31 cellular contexts compared by ENCODE assay signal in the genomic region with DNA sequence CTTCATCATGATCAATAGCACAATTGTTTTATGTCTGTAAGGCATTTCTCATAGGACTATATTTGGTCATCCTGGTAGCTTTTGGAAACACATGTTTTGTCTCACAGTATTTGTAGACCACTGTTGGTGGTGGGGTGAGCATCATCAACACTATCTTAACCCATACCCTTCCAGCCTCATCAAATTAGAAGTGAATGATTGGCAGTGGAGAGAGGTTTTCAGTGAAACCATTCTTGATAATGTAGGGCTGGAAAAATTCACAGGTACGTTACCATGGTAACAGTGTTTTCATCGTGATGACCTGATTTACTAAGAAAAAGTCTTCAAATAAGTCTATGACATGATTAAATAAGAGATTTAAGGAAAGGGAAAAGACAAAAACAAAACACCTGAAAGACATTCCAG. TPM values are rescaled to one million over a fixed set of nuclear protein-coding genes. Genes with fewer than 3 reads are reported as not detected.
DNase-seq lines count a peak whose midpoint lies in the region; ATAC-seq and TF ChIP-seq lines count a peak whose summit lies in the region.
"Had no signal": no experiment of that assay in that cellular context is flagged by ENCODE, and none has a peak within 500 bp of the region (broad histone marks: within the 10 kb centered on the region; RNA-seq: fewer than 3 reads in every experiment).

No MANE protein-coding gene starts in this region.

- no peak for DNase-seq in activated CD4-positive, alpha-beta T cell treated with anti-CD3 and anti-CD28 coated beads, Interleukin-2, amount 10 ng/mL, durations not matched to agents 24 days and 14 days
- no peak for DNase-seq in activated CD4-positive, alpha-beta T cell treated with anti-CD3 and anti-CD28 coated beads, Interleukin-2, amount 50 U/mL, for 1 hour
- DNase-seq in SK-MEL-5 (ENCODE audit: low read depth, low spot score) (peak; percentile 49), mesothelial cell of epicardium (ENCODE audit: low spot score in 2 of 2, unreplicated experiment in 2 of 2) (no peak), HUDEP-2 (lab: John Stamatoyannopoulos, UW; ENCODE audit: unreplicated experiment in 76 of 76) (no peak), hypothalamus (lab: John Stamatoyannopoulos, UW) (no peak)
- DNase-seq: activated CD4-positive, CD25-positive, alpha-beta regulatory T cell; activated CD8-positive, alpha-beta memory T cell treated with anti-CD3 and anti-CD28 coated beads for 24 hours; activated naive CD4-positive, alpha-beta T cell treated with anti-CD3 and anti-CD28 coated beads, Interleukin-2, amount 50 U/mL, for 16 hours; anterior cingulate cortex; CD8-positive, alpha-beta T cell; EL; immature natural killer cell; left colon; mammary epithelial cell; NCI-H1417 treated with DMSO at 0.1 percent for 48 hours; NCI-H2029 treated with DMSO at 0.1 percent for 48 hours; NCI-H345; NCI-H69; pancreas; PC-3; SK-N-SH had no signal

- H3K36me3 ChIP-seq in BLaER1 treated with 17β-estradiol and CSF1 and Interleukin-3, amounts not matched to agents 10 nM and 100 nM = no peaks in the 10 kb centered on the region
- H3K36me3 ChIP-seq: breast epithelium, pancreas, tibial nerve had no signal

- H3K36me3 Mint-ChIP-seq in activated CD4-positive, alpha-beta T cell treated with anti-CD3 and anti-CD28 coated beads, Interleukin-2, amount 10 ng/mL, durations not matched to agents 24 days and 14 days (ENCODE audit: low read depth) = peaks cover 3% of the 10 kb centered on the region
- H3K36me3 Mint-ChIP-seq in mesothelial cell of epicardium = no peaks in the 10 kb centered on the region
- H3K36me3 Mint-ChIP-seq: CD8-positive, alpha-beta T cell; immature natural killer cell had no signal

- H3K27ac ChIP-seq in BLaER1 treated with 17β-estradiol and CSF1 and Interleukin-3, amounts not matched to agents 10 nM and 100 nM = peak overlapping the region in 2 of 11 experiments; percentile 56 to 62; a peak in 2 of 22 replicates
- H3K27ac ChIP-seq: A549, breast epithelium, pancreas, tibial nerve had no signal

- H3K27ac Mint-ChIP-seq in activated CD4-positive, alpha-beta T cell treated with anti-CD3 and anti-CD28 coated beads, Interleukin-2, amount 10 ng/mL, durations not matched to agents 24 days and 14 days = peak overlapping the region; percentile 27
- peak overlapping the region; percentile 61 for H3K27ac Mint-ChIP-seq in mesothelial cell of epicardium
- H3K27ac Mint-ChIP-seq: CD8-positive, alpha-beta T cell; immature natural killer cell had no signal

- ATAC-seq in GM19467 (IDR thresholded peaks at IDR 0.05; ENCODE audit: unreplicated experiment) = no peak
- ATAC-seq: A549; CD8-positive, alpha-beta T cell; left colon; pancreas; PC-3 had no signal

- peak overlapping the region in 8 of 11 experiments; percentile 27 to 81 (median 56); a peak in 11 of 22 replicates for H3K4me2 ChIP-seq in BLaER1 treated with 17β-estradiol and CSF1 and Interleukin-3, amounts not matched to agents 10 nM and 100 nM
- H3K4me2 ChIP-seq: A549, SK-N-SH had no signal

- no peaks in the 10 kb centered on the region for H3K27me3 Mint-ChIP-seq in activated CD4-positive, alpha-beta T cell treated with anti-CD3 and anti-CD28 coated beads, Interleukin-2, amount 10 ng/mL, durations not matched to agents 24 days and 14 days
- H3K27me3 Mint-ChIP-seq in mesothelial cell of epicardium (ENCODE audit: low read depth) = no peaks in the 10 kb centered on the region

- H3K9me3 Mint-ChIP-seq in activated CD4-positive, alpha-beta T cell treated with anti-CD3 and anti-CD28 coated beads, Interleukin-2, amount 10 ng/mL, durations not matched to agents 24 days and 14 days = peaks cover 7% of the 10 kb centered on the region
- peaks cover 5% of the 10 kb centered on the region for H3K9me3 Mint-ChIP-seq in mesothelial cell of epicardium
- H3K9me3 Mint-ChIP-seq: CD8-positive, alpha-beta T cell; immature natural killer cell had no signal

- H3K9me3 ChIP-seq in BLaER1 treated with 17β-estradiol and CSF1 and Interleukin-3, amounts not matched to agents 10 nM and 100 nM (replicated peaks in 1 of 11) = no peaks in the 10 kb centered on the region
- H3K9me3 ChIP-seq: A549, breast epithelium, pancreas, SK-N-SH, tibial nerve had no signal

- peaks cover 5 to 72% (median 46%) of the 10 kb centered on the region in 10 experiments for H3K4me1 ChIP-seq in BLaER1 treated with 17β-estradiol and CSF1 and Interleukin-3, amounts not matched to agents 10 nM and 100 nM
- H3K4me1 ChIP-seq: A549, breast epithelium, pancreas had no signal

- no peak for TF ChIP-seq CTCF in mesothelial cell of epicardium (IDR thresholded peaks at IDR 0.05; ENCODE audit: unreplicated experiment)

- intact Hi-C loops in activated CD4-positive, alpha-beta T cell treated with anti-CD3 and anti-CD28 coated beads, Interleukin-2, amount 10 ng/mL, durations not matched to agents 24 days and 14 days (cut with micrococcal nuclease) = no loop called here

- no peak overlapping the region for H3K9ac ChIP-seq in BLaER1 treated with 17β-estradiol and CSF1 and Interleukin-3, amounts not matched to agents 10 nM and 100 nM
- H3K9ac ChIP-seq: SK-N-SH had no signal

- H3K4me3 ChIP-seq in BLaER1 treated with 17β-estradiol and CSF1 and Interleukin-3, amounts not matched to agents 10 nM and 100 nM = no peak overlapping the region
- H3K4me3 ChIP-seq: A549, breast epithelium, pancreas, skin epidermis, tibial nerve had no signal

- no peaks in the 10 kb centered on the region for H3K27me3 ChIP-seq in BLaER1 treated with 17β-estradiol and CSF1 and Interleukin-3, amounts not matched to agents 10 nM and 100 nM
- H3K27me3 ChIP-seq: breast epithelium, pancreas, tibial nerve had no signal

- no peak overlapping the region for H3K4me3 Mint-ChIP-seq in activated CD4-positive, alpha-beta T cell treated with anti-CD3 and anti-CD28 coated beads, Interleukin-2, amount 10 ng/mL, durations not matched to agents 24 days and 14 days
- H3K4me3 Mint-ChIP-seq in mesothelial cell of epicardium = no peak overlapping the region
- H3K4me3 Mint-ChIP-seq: CD8-positive, alpha-beta T cell; immature natural killer cell had no signal

- no peaks in the 10 kb centered on the region for H4K20me1 ChIP-seq in BLaER1 treated with 17β-estradiol and CSF1 and Interleukin-3, amounts not matched to agents 10 nM and 100 nM

- in situ Hi-C loops in SK-MEL-5 (cut with HindIII; ENCODE audit: low pct_unique_long_range_greater_than_20kb, low sequenced_read_pairs) = no loop called here

- peaks cover 8% of the 10 kb centered on the region for H3K4me1 Mint-ChIP-seq in activated CD4-positive, alpha-beta T cell treated with anti-CD3 and anti-CD28 coated beads, Interleukin-2, amount 10 ng/mL, durations not matched to agents 24 days and 14 days
- H3K4me1 Mint-ChIP-seq in mesothelial cell of epicardium = peaks cover 60% of the 10 kb centered on the region

RNA-seq across cellular contexts. Expression of a gene that starts 45.3 kb away (rescaled TPM):
- not detected in 2 replicates for total RNA-seq in activated CD4-positive, alpha-beta T cell treated with anti-CD3 and anti-CD28 coated beads, Interleukin-2, amount 10 ng/mL, durations not matched to agents 24 days and 14 days
- total RNA-seq in SK-MEL-5 (2014; rRNA removed; shearing (Covaris generic)) = not detected in 2 replicates
- polyA plus RNA-seq in SK-MEL-5 (2015; cell fraction: cytosol; rRNA removed) = not detected in 2 replicates
- polyA plus RNA-seq in SK-MEL-5 (2015; cell fraction: nucleus; rRNA removed) = not detected in 2 replicates
- 0.57 to 0.95 TPM in 2 of 3 replicates, not detected in the other for total RNA-seq in mesothelial cell of epicardium
- total RNA-seq: breast epithelium; CD8-positive, alpha-beta T cell; left colon; mammary epithelial cell; pancreas; PC-3; renal cortical epithelial cell; T-helper 1 cell treated with Interleukin-12 subunit alpha and Interleukin-12 subunit beta and Interleukin-4 antibody, amounts not matched to agents 30 ng/mL and 1 ng/mL, for 36 hours; tibial nerve had no signal
- polyA plus RNA-seq: immature natural killer cell, mammary epithelial cell, neural cell, pancreas, SK-N-SH had no signal
